8 cellular contexts compared by ENCODE assay signal in genomic region chr11:68040121-68040956, GRCh38. TPM values are rescaled to one million over a fixed set of nuclear protein-coding genes. Genes with fewer than 3 reads are reported as not detected.
DNase-seq lines count a peak whose midpoint lies in the region; ATAC-seq and TF ChIP-seq lines count a peak whose summit lies in the region.

No MANE protein-coding gene starts in this region.

- H3K4me3 Mint-ChIP-seq in CD4-positive, alpha-beta memory T cell: peak overlapping the region; percentile 86 to 94 (median 92)
- H3K4me3 Mint-ChIP-seq in activated B cell treated with CpG ODN at 0.5 μM for 24 hours: peak overlapping the region; percentile 88
- H3K4me3 Mint-ChIP-seq in dendritic cell treated with granulocyte-macrophage colony-stimulating factor and Interleukin-4, amounts not matched to agents 40 ng/mL and 50 ng/mL, for 4 days: peak overlapping the region; percentile 93

- H3K27me3 ChIP-seq in CD4-positive, alpha-beta memory T cell (ENCODE audit: insufficient read depth, low read length): no peaks in the 10 kb centered on the region
- no peaks in the 10 kb centered on the region for H3K27me3 ChIP-seq in MG63

- TF ChIP-seq CTCF in activated B cell treated with CpG ODN at 0.5 μM for 24 hours (IDR thresholded peaks at IDR 0.05): no peak

- H3K36me3 Mint-ChIP-seq in CD4-positive, alpha-beta memory T cell: peaks cover 0 to 15% of the 10 kb centered on the region in 2 donors
- H3K36me3 Mint-ChIP-seq in activated B cell treated with CpG ODN at 0.5 μM for 24 hours (ENCODE audit: low read depth): peaks cover 22% of the 10 kb centered on the region
- H3K36me3 Mint-ChIP-seq in dendritic cell treated with granulocyte-macrophage colony-stimulating factor and Interleukin-4, amounts not matched to agents 40 ng/mL and 50 ng/mL, for 4 days (ENCODE audit: low read depth): peaks cover 82% of the 10 kb centered on the region

- POLR2A ChIA-PET in CD4-positive, alpha-beta memory T cell (lab: Charles Lee; ENCODE audit: partially characterized antibody): interaction anchor here (0.8 to 5.6 kb wide), 5 partner anchors 10 to 174 kb away, joined by 3 to 34 read pairs (median 4); partner anchors contain the start of genes NDUFS8 and UNC93B1
- POLR2A ChIA-PET in activated B cell treated with CpG ODN at 0.5 μM for 24 hours (lab: Charles Lee): interaction anchor here (0.6 to 3.5 kb wide), 8 partner anchors 10 to 1728 kb away, joined by 3 to 12 read pairs (median 3); partner anchors contain the start of genes ALDH3B1 and NDUFS8

- peak overlapping the region; percentile 90 for H3K27ac ChIP-seq in CD4-positive, alpha-beta memory T cell (ENCODE audit: low read depth, low read length)
- H3K27ac ChIP-seq in substantia nigra (ENCODE audit: low read depth, low read length, poor library complexity, severe bottlenecking): peak overlapping the region; percentile 61

- CTCF ChIA-PET in CD4-positive, alpha-beta memory T cell (lab: Charles Lee; ENCODE audit: partially characterized antibody): interaction anchor here (1.0 to 1.5 kb wide), 2 partner anchors 10 to 84 kb away, joined by 3 read pairs; partner anchors contain the start of gene NDUFS8
- CTCF ChIA-PET in activated B cell treated with CpG ODN at 0.5 μM for 24 hours (lab: Charles Lee): no interaction called here

- DNase-seq in CD4-positive, alpha-beta memory T cell: peak; percentile 48 to 64 (median 58)
- DNase-seq in MG63: peak; percentile 48
- peak; percentile 71 for DNase-seq in activated B cell treated with CpG ODN at 0.5 μM for 24 hours
- DNase-seq in medulla oblongata (ENCODE audit: extremely low spot score): peak; percentile 36
- DNase-seq in substantia nigra (lab: John Stamatoyannopoulos, UW): peak in 10 of 49 donors; percentile 10 to 43 (median 28)
- no peak for DNase-seq in globus pallidus (ENCODE audit: low spot score)

- no peaks in the 10 kb centered on the region for H3K9me3 ChIP-seq in CD4-positive, alpha-beta memory T cell (ENCODE audit: control insufficient read depth in 1 of 2, low read length in 2 of 2)
- H3K9me3 ChIP-seq in MG63: no peaks in the 10 kb centered on the region

- peak overlapping the region; percentile 88 to 97 (median 94) for H3K27ac Mint-ChIP-seq in CD4-positive, alpha-beta memory T cell
- peak overlapping the region; percentile 92 for H3K27ac Mint-ChIP-seq in activated B cell treated with CpG ODN at 0.5 μM for 24 hours
- peak overlapping the region; percentile 97 for H3K27ac Mint-ChIP-seq in dendritic cell treated with granulocyte-macrophage colony-stimulating factor and Interleukin-4, amounts not matched to agents 40 ng/mL and 50 ng/mL, for 4 days

- intact Hi-C loops in CD4-positive, alpha-beta memory T cell (cut with micrococcal nuclease): no loop called here
- intact Hi-C loops in activated B cell treated with CpG ODN at 0.5 μM for 24 hours (cut with micrococcal nuclease): loop anchor here (1.0 to 2.0 kb wide), 3 partner anchors 10 to 81 kb away; partner anchors contain the start of genes CHKA and NDUFS8
- intact Hi-C loops in dendritic cell treated with granulocyte-macrophage colony-stimulating factor and Interleukin-4, amounts not matched to agents 40 ng/mL and 50 ng/mL, for 4 days (cut with micrococcal nuclease): loop anchor here (2.0 kb wide), 1 partner anchor 30 kb away; the partner anchor contains the start of gene ALDH3B1

- peaks cover 9 to 39% (median 25%) of the 10 kb centered on the region in 4 donors for H3K4me1 Mint-ChIP-seq in CD4-positive, alpha-beta memory T cell
- peaks cover 38% of the 10 kb centered on the region for H3K4me1 Mint-ChIP-seq in activated B cell treated with CpG ODN at 0.5 μM for 24 hours
- H3K4me1 Mint-ChIP-seq in dendritic cell treated with granulocyte-macrophage colony-stimulating factor and Interleukin-4, amounts not matched to agents 40 ng/mL and 50 ng/mL, for 4 days (ENCODE audit: low read depth): peaks cover 67% of the 10 kb centered on the region

- H3K36me3 ChIP-seq in CD4-positive, alpha-beta memory T cell (ENCODE audit: insufficient read depth, low read length): peaks cover 12% of the 10 kb centered on the region
- 0 out of 2 replicates have a peak, but pooled peaks cover 4% of the 10 kb centered on the region for H3K36me3 ChIP-seq in MG63

- H3K9me3 Mint-ChIP-seq in CD4-positive, alpha-beta memory T cell: no peaks in the 10 kb centered on the region
- H3K9me3 Mint-ChIP-seq in activated B cell treated with CpG ODN at 0.5 μM for 24 hours: no peaks in the 10 kb centered on the region
- H3K9me3 Mint-ChIP-seq in dendritic cell treated with granulocyte-macrophage colony-stimulating factor and Interleukin-4, amounts not matched to agents 40 ng/mL and 50 ng/mL, for 4 days: no peaks in the 10 kb centered on the region

- no peaks in the 10 kb centered on the region for H3K27me3 Mint-ChIP-seq in CD4-positive, alpha-beta memory T cell
- H3K27me3 Mint-ChIP-seq in activated B cell treated with CpG ODN at 0.5 μM for 24 hours: no peaks in the 10 kb centered on the region
- no peaks in the 10 kb centered on the region for H3K27me3 Mint-ChIP-seq in dendritic cell treated with granulocyte-macrophage colony-stimulating factor and Interleukin-4, amounts not matched to agents 40 ng/mL and 50 ng/mL, for 4 days

- H3K4me1 ChIP-seq in CD4-positive, alpha-beta memory T cell (ENCODE audit: insufficient read depth, low read length): peaks cover 41% of the 10 kb centered on the region

- ATAC-seq in GM21367 (IDR thresholded peaks at IDR 0.05; ENCODE audit: unreplicated experiment): peak; percentile 39
- peak; percentile 75 for ATAC-seq in activated B cell treated with CpG ODN at 0.5 μM for 24 hours (ENCODE audit: low read depth)

- peak overlapping the region; percentile 85 to 92 for H3K4me3 ChIP-seq in CD4-positive, alpha-beta memory T cell (ENCODE audit: low read length in 2 of 2)
- H3K4me3 ChIP-seq in MG63: peak overlapping the region; percentile 57

RNA-seq across cellular contexts. Expression of gene TCIRG1, which starts 1.5 kb away (rescaled TPM):
- 100 to 1,000 TPM; 261 to 266 TPM for total RNA-seq in CD4-positive, alpha-beta memory T cell
- polyA plus RNA-seq in CD4-positive, alpha-beta memory T cell: 10 to 100 TPM; 46.2 to 60.1 TPM
- 26.4 and 36.9 TPM in 2 replicates for total RNA-seq in MG63 (2014; rRNA removed; shearing (Covaris generic); ENCODE audit: low replicate concordance)
- 209 and 227 TPM in 2 replicates for total RNA-seq in activated B cell treated with CpG ODN at 0.5 μM for 24 hours

RNA-seq across cellular contexts. Expression of gene NDUFS8, which starts 9.9 kb away (rescaled TPM):
- 10 to 100 TPM; 70.0 to 79.3 TPM for total RNA-seq in CD4-positive, alpha-beta memory T cell
- 100 to 1,000 TPM; 140 to 143 TPM for polyA plus RNA-seq in CD4-positive, alpha-beta memory T cell
- total RNA-seq in MG63 (2014; rRNA removed; shearing (Covaris generic); ENCODE audit: low replicate concordance): 218 and 256 TPM in 2 replicates
- total RNA-seq in activated B cell treated with CpG ODN at 0.5 μM for 24 hours: 93.7 and 101 TPM in 2 replicates

RNA-seq across cellular contexts. Expression of gene ALDH3B1, which starts 30.2 kb away (rescaled TPM):
- total RNA-seq in CD4-positive, alpha-beta memory T cell: 1 to 10 TPM in 1 of 2 experiments, under 1 TPM in 1; 0.72 to 1.0 TPM
- polyA plus RNA-seq in CD4-positive, alpha-beta memory T cell: not detected
- total RNA-seq in MG63 (2014; rRNA removed; shearing (Covaris generic); ENCODE audit: low replicate concordance): 7.5 and 14.0 TPM in 2 replicates
- total RNA-seq in activated B cell treated with CpG ODN at 0.5 μM for 24 hours: 0.53 and 0.98 TPM in 2 replicates

RNA-seq across cellular contexts. Expression of gene UNC93B1, which starts 36.4 kb away (rescaled TPM):
- total RNA-seq in CD4-positive, alpha-beta memory T cell: 10 to 100 TPM; 22.4 to 26.8 TPM
- 10 to 100 TPM; 25.1 to 27.1 TPM for polyA plus RNA-seq in CD4-positive, alpha-beta memory T cell
- 21.0 and 37.7 TPM in 2 replicates for total RNA-seq in MG63 (2014; rRNA removed; shearing (Covaris generic); ENCODE audit: low replicate concordance)
- 117 and 133 TPM in 2 replicates for total RNA-seq in activated B cell treated with CpG ODN at 0.5 μM for 24 hours
